Comparison of ENCODE assay signal across 8 cellular contexts in the genomic region with DNA sequence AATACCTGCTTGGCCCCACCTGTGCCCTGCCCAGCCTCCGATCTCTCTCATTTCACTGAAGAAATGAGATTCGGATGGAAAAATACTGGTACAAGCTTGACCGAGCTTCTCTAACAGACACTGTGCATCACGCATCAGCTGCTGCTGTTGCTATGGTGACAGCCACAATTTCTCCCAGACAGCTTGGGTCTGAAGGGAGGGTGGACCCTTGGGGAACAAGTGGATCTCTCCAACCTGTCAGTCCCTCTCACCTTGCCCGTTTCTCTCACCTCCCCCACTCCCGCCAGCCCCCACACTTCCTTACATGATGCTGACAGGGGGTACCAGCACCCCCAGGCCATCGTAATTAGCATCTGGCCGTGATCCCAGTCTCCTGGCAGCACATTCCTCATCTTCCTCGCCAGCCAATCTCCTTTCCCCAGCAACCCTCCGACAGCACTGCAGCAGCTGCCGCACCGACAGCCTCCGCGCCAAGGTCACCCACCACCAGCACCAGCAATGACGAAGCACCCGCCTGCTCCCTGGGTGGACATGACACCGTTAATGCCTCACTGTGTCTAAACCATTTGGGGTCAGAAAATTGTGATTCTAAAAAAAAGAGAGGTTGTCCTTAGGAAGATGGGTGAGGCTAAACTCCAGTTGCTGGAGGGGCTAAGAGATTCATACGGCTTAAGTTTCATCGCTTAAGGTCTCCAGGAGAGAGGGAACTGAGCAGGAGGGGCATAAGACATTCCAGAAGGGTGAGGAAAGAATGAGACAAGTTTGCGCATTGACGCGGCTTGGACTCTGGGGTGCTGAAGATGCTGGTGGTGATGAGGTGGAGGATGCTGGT. TPM values are rescaled to one million over a fixed set of nuclear protein-coding genes. Genes with fewer than 3 reads are reported as not detected.
DNase-seq lines count a peak whose midpoint lies in the region; ATAC-seq and TF ChIP-seq lines count a peak whose summit lies in the region.

No MANE protein-coding gene starts in this region.

- peak overlapping the region; percentile 3 to 17; a peak in 2 of 4 replicates for H3K4me3 ChIP-seq in Panc1 (ENCODE audit: low read depth in 2 of 2, low read length in 2 of 2)

- no peak for TF ChIP-seq CTCF in Panc1 (IDR thresholded peaks at IDR 0.05)

- in situ Hi-C loops in Panc1 (cut with HindIII; ENCODE audit: low pct_unique_long_range_greater_than_20kb, low sequenced_read_pairs), result no loop called here

- H3K27ac ChIP-seq in Panc1 (ENCODE audit: low read length), result peak overlapping the region; percentile 80

- H3K4me1 ChIP-seq in Panc1 (ENCODE audit: control insufficient read depth, insufficient read depth, low read length), result peaks cover 26% of the 10 kb centered on the region

- peaks cover 19% of the 10 kb centered on the region for H3K4me1 Mint-ChIP-seq in activated naive CD4-positive, alpha-beta T cell treated with anti-CD3 and anti-CD28 coated beads, Interleukin-2, amount 50 U/mL, for 24 hours
- H3K4me1 Mint-ChIP-seq in naive B cell, result peaks cover 8 to 14% (median 10%) of the 10 kb centered on the region in 3 donors

- peak overlapping the region; percentile 42 for H3K27ac Mint-ChIP-seq in activated naive CD4-positive, alpha-beta T cell treated with anti-CD3 and anti-CD28 coated beads, Interleukin-2, amount 50 U/mL, for 24 hours
- H3K27ac Mint-ChIP-seq in naive B cell, result peak overlapping the region in 4 of 6 donors; percentile 13 to 66 (median 22)

- H3K9me3 Mint-ChIP-seq in activated naive CD4-positive, alpha-beta T cell treated with anti-CD3 and anti-CD28 coated beads, Interleukin-2, amount 50 U/mL, for 24 hours, result no peaks in the 10 kb centered on the region
- H3K9me3 Mint-ChIP-seq in naive B cell, result no peaks in the 10 kb centered on the region

- ATAC-seq in Panc1 (peak; percentile 79), naive B cell (ENCODE audit: low read depth in 2 of 2) (peak; percentile 59 to 64), HG02571 (IDR thresholded peaks at IDR 0.05; ENCODE audit: unreplicated experiment) (no peak), GM21528 (IDR thresholded peaks at IDR 0.05; ENCODE audit: low FRiP score, unreplicated experiment) (no peak)

- DNase-seq in activated naive CD4-positive, alpha-beta T cell (lab: John Stamatoyannopoulos, UW), result no peak
- DNase-seq in Panc1 (ENCODE audit: low read depth, low spot score) (no peak), fibroblast of gingiva (ENCODE audit: low read depth) (peak; percentile 87), naive B cell (peak; percentile 6), T-helper 9 cell (no peak)

- no peaks in the 10 kb centered on the region for H3K9me3 ChIP-seq in Panc1 (ENCODE audit: control insufficient read depth, insufficient read depth, low read depth, low read length)

- no peak overlapping the region for H3K4me3 Mint-ChIP-seq in activated naive CD4-positive, alpha-beta T cell treated with anti-CD3 and anti-CD28 coated beads, Interleukin-2, amount 50 U/mL, for 24 hours
- H3K4me3 Mint-ChIP-seq in naive B cell, result peak overlapping the region in 3 of 8 donors; percentile 20 to 63 (median 26)

- BruUV-seq in Panc1 (replicated peaks; lab: Mats Ljungman, UMichigan), result no TSS peak

- no peaks in the 10 kb centered on the region for H3K27me3 ChIP-seq in Panc1 (ENCODE audit: control insufficient read depth, insufficient read depth, low read length)

- POLR2A ChIA-PET in Panc1 (lab: Charles Lee), result interaction anchor here (1.0 to 1.7 kb wide), 2 partner anchors 11 to 60 kb away, joined by 3 to 12 read pairs; no protein-coding TSS in a partner anchor

- CTCF ChIA-PET in Panc1 (lab: Charles Lee), result no interaction called here

- H3K36me3 Mint-ChIP-seq in activated naive CD4-positive, alpha-beta T cell treated with anti-CD3 and anti-CD28 coated beads, Interleukin-2, amount 50 U/mL, for 24 hours, result no peaks in the 10 kb centered on the region
- H3K36me3 Mint-ChIP-seq in naive B cell, result no peaks in the 10 kb centered on the region

- intact Hi-C loops in Panc1 (cut with micrococcal nuclease; ENCODE audit: unreplicated experiment), result no loop called here

- no peaks in the 10 kb centered on the region for H3K36me3 ChIP-seq in Panc1 (ENCODE audit: control insufficient read depth, insufficient read depth, low read length)

- H3K27me3 Mint-ChIP-seq in activated naive CD4-positive, alpha-beta T cell treated with anti-CD3 and anti-CD28 coated beads, Interleukin-2, amount 50 U/mL, for 24 hours, result peaks cover 13% of the 10 kb centered on the region
- H3K27me3 Mint-ChIP-seq in naive B cell, result peaks cover 18 to 26% (median 18%) of the 10 kb centered on the region in 3 donors

RNA-seq across cellular contexts. Expression of a gene that starts 58.6 kb away (rescaled TPM):
- 53.6 TPM for total RNA-seq in Panc1 (2021; ENCODE audit: unreplicated experiment)
- polyA plus RNA-seq in Panc1 (2012; ENCODE audit: insufficient read length), result 36.2 TPM
- polyA plus RNA-seq in naive B cell (ENCODE audit: low read depth in 6 of 6), result 10 to 100 TPM in 4 of 6 donors, 1 to 10 TPM in 2; 1.9 to 23.1 (median 13.1) TPM

Comparison
In these comparisons a context has a peak if more than half of its experiments do, and no peak if none do; other contexts are left out.
1. DNase-seq: peak in fibroblast of gingiva (single experiment) and naive B cell (single experiment); none in activated naive CD4-positive, alpha-beta T cell (0 of 4), Panc1 (single experiment) and T-helper 9 cell (single experiment).
2. ATAC-seq: peak in Panc1 (single experiment) and naive B cell (2 of 2); none in HG02571 (single experiment) and GM21528 (single experiment).